ENCODE assay signal across 7 cellular contexts in the genomic region with DNA sequence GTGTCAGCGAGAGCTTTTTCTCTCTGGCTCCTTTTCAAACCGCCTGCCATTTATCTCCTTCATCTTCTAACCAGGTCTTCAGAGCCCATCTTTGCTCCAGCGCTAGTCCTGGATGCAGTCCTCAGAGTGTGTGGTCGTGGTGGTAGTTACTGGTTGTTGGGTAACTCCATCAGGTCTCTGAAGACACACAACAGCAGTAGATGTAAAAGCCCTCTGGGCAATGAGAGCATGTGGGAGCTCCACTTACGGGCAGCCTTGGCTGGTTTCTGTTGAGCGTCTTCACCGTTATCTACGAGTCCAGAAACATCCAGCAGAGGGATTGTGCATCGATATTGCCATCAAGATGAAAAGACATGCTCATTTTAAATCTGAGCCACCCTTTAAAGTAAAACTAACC.
DNase-seq lines count a peak whose midpoint lies in the region; ATAC-seq and TF ChIP-seq lines count a peak whose summit lies in the region.

No MANE protein-coding gene starts in this region.

- H3K27ac ChIP-seq in coronary artery (no peak overlapping the region), vagina (no peak overlapping the region)

- TF ChIP-seq POLR2A in vagina (IDR thresholded peaks at IDR 0.05), result no peak

- no peaks in the 10 kb centered on the region for H3K36me3 ChIP-seq in vagina

- peaks cover 10% of the 10 kb centered on the region for H3K4me1 ChIP-seq in vagina

- H3K4me3 ChIP-seq in coronary artery (peak overlapping the region; percentile 13), vagina (no peak overlapping the region)

- peak; percentile 15 for ATAC-seq in GM18498 (IDR thresholded peaks at IDR 0.05; ENCODE audit: unreplicated experiment)
- peak; percentile 29 for ATAC-seq in GM21723 (IDR thresholded peaks at IDR 0.05; ENCODE audit: unreplicated experiment)

- intact Hi-C loops in vagina (cut with DNase I), result no loop called here

- no peak for TF ChIP-seq CTCF in coronary artery (IDR thresholded peaks at IDR 0.05)
- no peak for TF ChIP-seq CTCF in vagina (IDR thresholded peaks at IDR 0.05)

- no peaks in the 10 kb centered on the region for H3K27me3 ChIP-seq in vagina

- DNase-seq in NOMO-1 treated with DMSO at 0.1 percent for 48 hours (lab: John Stamatoyannopoulos, UW; ENCODE audit: unreplicated experiment) (peak; percentile 40), coronary artery (ENCODE audit: low spot score) (no peak), NCI-H1417 (lab: John Stamatoyannopoulos, UW) (no peak), H4 (ENCODE audit: low spot score) (no peak), vagina (ENCODE audit: extremely low spot score in 2 of 2) (no peak)

- no peaks in the 10 kb centered on the region for H3K9me3 ChIP-seq in vagina
